In the genomic region with DNA sequence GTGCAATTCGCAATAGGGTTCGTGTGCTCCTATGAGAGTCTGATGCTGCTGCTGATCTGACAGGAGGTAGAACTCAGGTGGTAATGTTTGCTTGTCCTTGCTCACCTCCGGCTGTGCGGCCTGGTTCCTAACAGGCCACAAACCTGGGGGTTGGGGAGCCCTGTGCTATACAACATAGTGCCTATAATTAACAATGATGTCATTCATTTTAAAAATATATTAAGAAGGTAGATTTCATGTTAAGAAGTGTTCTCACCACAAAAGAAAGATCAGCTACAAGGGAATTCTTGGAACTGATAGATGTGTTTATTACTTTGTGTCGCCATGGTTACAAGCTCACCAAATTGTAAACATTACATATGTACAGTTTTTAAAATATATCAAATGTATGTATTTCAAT, we compare ENCODE assay signal across 33 cellular contexts.
"Had no signal": no experiment of that assay in that cellular context is flagged by ENCODE, and none has a peak within 500 bp of the region (broad histone marks: within the 10 kb centered on the region; RNA-seq: fewer than 3 reads in every experiment).

No MANE protein-coding gene starts in this region.

- H3K9me3 Mint-ChIP-seq: activated CD4-positive, alpha-beta memory T cell treated with anti-CD3 and anti-CD28 coated beads, Interleukin-2, amount 10 ng/mL, durations not matched to agents 7 days and 5 days; activated CD4-positive, alpha-beta T cell treated with anti-CD3 and anti-CD28 coated beads, Interleukin-2, amount 10 ng/mL, durations not matched to agents 7 days and 5 days; dendritic cell treated with granulocyte-macrophage colony-stimulating factor and Interleukin-4, amounts not matched to agents 40 ng/mL and 50 ng/mL, for 4 days; endodermal cell had no signal

- H3K27me3 Mint-ChIP-seq: activated CD4-positive, alpha-beta memory T cell treated with anti-CD3 and anti-CD28 coated beads, Interleukin-2, amount 10 ng/mL, durations not matched to agents 7 days and 5 days; activated CD4-positive, alpha-beta T cell treated with anti-CD3 and anti-CD28 coated beads, Interleukin-2, amount 10 ng/mL, durations not matched to agents 7 days and 5 days; activated naive CD8-positive, alpha-beta T cell; activated T-cell treated with anti-CD3 and anti-CD28 coated beads, Interleukin-2, amount 50 U/mL, for 24 hours; activated T-helper 17 cell treated with anti-CD3 and anti-CD28 coated beads, Interleukin-2, amount 50 U/mL, for 72 hours; central memory CD8-positive, alpha-beta T cell; dendritic cell treated with granulocyte-macrophage colony-stimulating factor and Interleukin-4, amounts not matched to agents 40 ng/mL and 50 ng/mL, for 4 days had no signal

- ATAC-seq: activated T-cell treated with anti-CD3 and anti-CD28 coated beads, Interleukin-2, amount 50 U/mL, for 72 hours; activated T-helper 17 cell treated with anti-CD3 and anti-CD28 coated beads, Interleukin-2, amount 50 U/mL, for 72 hours; esophagus mucosa; WTC11 had no signal

- DNase-seq: activated CD4-positive, alpha-beta memory T cell treated with anti-CD3 and anti-CD28 coated beads, Interleukin-2, amount 10 ng/mL, durations not matched to agents 7 days and 5 days; activated CD4-positive, alpha-beta T cell treated with anti-CD3 and anti-CD28 coated beads for 1 hour; activated CD4-positive, alpha-beta T cell treated with anti-CD3 and anti-CD28 coated beads for 4 hours; activated CD4-positive, alpha-beta T cell treated with anti-CD3 and anti-CD28 coated beads, Interleukin-2, amount 10 ng/mL, durations not matched to agents 7 days and 5 days; activated CD4-positive, alpha-beta T cell treated with anti-CD3 and anti-CD28 coated beads, Interleukin-2, amount 50 U/mL, for 4 hours; activated CD8-positive, alpha-beta memory T cell treated with anti-CD3 and anti-CD28 coated beads, Interleukin-2, amount 50 U/mL, for 48 hours; activated effector memory CD4-positive, alpha-beta T cell treated with Interleukin-2 at 50 U/mL for 16 hours; activated gamma-delta T cell treated with Interleukin-2 at 50 U/mL for 16 hours; activated naive CD4-positive, alpha-beta T cell treated with anti-CD3 and anti-CD28 coated beads, Interleukin-2, amount 50 U/mL, for 16 hours; activated naive CD4-positive, alpha-beta T cell treated with Interleukin-2 at 50 U/mL for 16 hours; activated T-cell treated with anti-CD3 and anti-CD28 coated beads for 4 hours; activated T-cell treated with anti-CD3 and anti-CD28 coated beads, Interleukin-2, amount 50 U/mL, for 24 hours; activated T-cell treated with anti-CD3 and anti-CD28 coated beads, Interleukin-2, amount 50 U/mL, for 72 hours; amniotic stem cell; anterior cingulate cortex; brain microvascular endothelial cell; dorsolateral prefrontal cortex; effector memory CD4-positive, alpha-beta T cell; endodermal cell; foreskin fibroblast; head of caudate nucleus; T-helper 2 cell had no signal

- H3K27ac Mint-ChIP-seq: activated CD4-positive, alpha-beta memory T cell treated with anti-CD3 and anti-CD28 coated beads, Interleukin-2, amount 10 ng/mL, durations not matched to agents 7 days and 5 days; activated CD4-positive, alpha-beta T cell treated with anti-CD3 and anti-CD28 coated beads, Interleukin-2, amount 10 ng/mL, durations not matched to agents 7 days and 5 days; activated naive CD8-positive, alpha-beta T cell; activated T-cell treated with anti-CD3 and anti-CD28 coated beads, Interleukin-2, amount 50 U/mL, for 24 hours; activated T-cell treated with anti-CD3 and anti-CD28 coated beads, Interleukin-2, amount 50 U/mL, for 72 hours; activated T-helper 17 cell treated with anti-CD3 and anti-CD28 coated beads, Interleukin-2, amount 50 U/mL, for 72 hours; dendritic cell treated with granulocyte-macrophage colony-stimulating factor and Interleukin-4, amounts not matched to agents 40 ng/mL and 50 ng/mL, for 4 days; endodermal cell; WTC11 had no signal

- H3K27me3 ChIP-seq: brain microvascular endothelial cell, dorsolateral prefrontal cortex had no signal

- H3K4me3 Mint-ChIP-seq: activated CD4-positive, alpha-beta memory T cell treated with anti-CD3 and anti-CD28 coated beads, Interleukin-2, amount 10 ng/mL, durations not matched to agents 7 days and 5 days; activated CD4-positive, alpha-beta T cell treated with anti-CD3 and anti-CD28 coated beads, Interleukin-2, amount 10 ng/mL, durations not matched to agents 7 days and 5 days; activated naive CD8-positive, alpha-beta T cell; activated T-cell treated with anti-CD3 and anti-CD28 coated beads, Interleukin-2, amount 50 U/mL, for 24 hours; activated T-cell treated with anti-CD3 and anti-CD28 coated beads, Interleukin-2, amount 50 U/mL, for 72 hours; activated T-helper 17 cell treated with anti-CD3 and anti-CD28 coated beads, Interleukin-2, amount 50 U/mL, for 72 hours; central memory CD8-positive, alpha-beta T cell; dendritic cell treated with granulocyte-macrophage colony-stimulating factor and Interleukin-4, amounts not matched to agents 40 ng/mL and 50 ng/mL, for 4 days; endodermal cell; WTC11 had no signal

- H3K4me3 ChIP-seq: coronary artery, dorsolateral prefrontal cortex had no signal

- H3K4me1 Mint-ChIP-seq: activated CD4-positive, alpha-beta memory T cell treated with anti-CD3 and anti-CD28 coated beads, Interleukin-2, amount 10 ng/mL, durations not matched to agents 7 days and 5 days; activated CD4-positive, alpha-beta T cell treated with anti-CD3 and anti-CD28 coated beads, Interleukin-2, amount 10 ng/mL, durations not matched to agents 7 days and 5 days; activated T-helper 17 cell treated with anti-CD3 and anti-CD28 coated beads, Interleukin-2, amount 50 U/mL, for 72 hours; central memory CD8-positive, alpha-beta T cell; endodermal cell had no signal

- H3K36me3 Mint-ChIP-seq: activated naive CD8-positive, alpha-beta T cell; WTC11 had no signal

- H3K36me3 ChIP-seq: brain microvascular endothelial cell had no signal

- FAIRE-seq: astrocyte, bronchial epithelial cell, frontal cortex had no signal

- H3K27ac ChIP-seq: brain microvascular endothelial cell, coronary artery, dorsolateral prefrontal cortex, VCaP had no signal
